In the genomic region with DNA sequence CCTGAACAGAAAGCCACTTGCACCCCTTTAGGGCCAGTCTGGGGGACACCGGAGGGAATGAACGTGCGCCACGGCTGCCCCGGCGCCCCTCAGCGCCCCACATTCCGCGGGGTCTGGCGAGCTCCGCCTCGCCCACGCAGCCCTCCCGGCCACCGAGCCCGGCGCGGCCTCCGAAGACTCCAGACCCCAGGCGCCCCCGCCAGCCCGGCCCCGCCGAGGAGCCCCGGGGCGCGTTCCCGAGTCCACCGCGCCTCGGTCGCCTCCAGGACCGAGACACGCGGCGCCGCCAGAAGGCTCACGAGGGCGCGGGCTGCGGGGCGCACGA, we compare ENCODE assay signal across 9 cellular contexts. TPM values are rescaled to one million over a fixed set of nuclear protein-coding genes. Genes with fewer than 3 reads are reported as not detected.
DNase-seq lines count a peak whose midpoint lies in the region; ATAC-seq, FAIRE-seq and TF ChIP-seq lines count a peak whose summit lies in the region.
"Had no signal": no experiment of that assay in that cellular context is flagged by ENCODE, and none has a peak within 500 bp of the region (broad histone marks: within the 10 kb centered on the region; RNA-seq: fewer than 3 reads in every experiment).

No MANE protein-coding gene starts in this region.

- H3K27me3 ChIP-seq in ACC112 (ENCODE audit: insufficient read depth, low read length) (no peaks in the 10 kb centered on the region), MG63 (no peaks in the 10 kb centered on the region), endothelial cell of umbilical vein (ENCODE audit: control insufficient read depth in 2 of 2, insufficient read depth in 2 of 2, low read length in 2 of 2) (no peaks in the 10 kb centered on the region), neutrophil (no peaks in the 10 kb centered on the region)

- no TSS peak for BruUV-seq in endothelial cell of umbilical vein (replicated peaks; lab: Mats Ljungman, UMichigan)

- H3K4me3 ChIP-seq in ACC112 (ENCODE audit: low read depth, low read length) (peak overlapping the region; percentile 90), MG63 (peak overlapping the region; percentile 96), endothelial cell of umbilical vein (replicated peaks in 1 of 3; ENCODE audit: insufficient read depth in 1 of 3, low read depth in 1 of 3, low read length in 3 of 3) (peak overlapping the region; percentile 46 to 64 (median 60)), neutrophil (ENCODE audit: low read depth in 1 of 2, low read length in 1 of 2) (peak overlapping the region; percentile 82 to 92)

- DNase-seq in MG63, result no peak
- no peak for DNase-seq in endothelial cell of umbilical vein (ENCODE audit: low read depth, low spot score)
- DNase-seq in NAMALWA (ENCODE audit: low spot score), result no peak
- DNase-seq in activated effector memory CD4-positive, alpha-beta T cell treated with Interleukin-2 at 50 U/mL for 16 hours, result no peak
- no peak for DNase-seq in activated effector memory CD4-positive, alpha-beta T cell treated with anti-CD3 and anti-CD28 coated beads, Interleukin-2, amount 50 U/mL, for 16 hours

- no peak for FAIRE-seq in endothelial cell of umbilical vein (lab: Jason Lieb, UNC)

- H3K79me2 ChIP-seq in ACC112 (ENCODE audit: control insufficient read depth, insufficient read depth, low read length, unreplicated experiment) (peaks cover 59% of the 10 kb centered on the region), endothelial cell of umbilical vein (ENCODE audit: control insufficient read depth, insufficient read depth, low read length) (peaks cover 21% of the 10 kb centered on the region)

- no peaks in the 10 kb centered on the region for H4K20me1 ChIP-seq in endothelial cell of umbilical vein (replicated peaks; ENCODE audit: control insufficient read depth, extremely low read depth, insufficient read depth, low read length)

- TF ChIP-seq CTCF in endothelial cell of umbilical vein (IDR thresholded peaks at IDR 0.05; ENCODE audit: extremely low read depth in 1 of 2, insufficient read depth in 1 of 2, low read depth in 1 of 2, low read length in 2 of 2), result no peak
- TF ChIP-seq CTCF in neutrophil (IDR thresholded peaks at IDR 0.05), result no peak

- H3K9me3 ChIP-seq in MG63, result no peaks in the 10 kb centered on the region
- H3K9me3 ChIP-seq in endothelial cell of umbilical vein (replicated peaks; ENCODE audit: control insufficient read depth, insufficient read depth, low read length), result no peaks in the 10 kb centered on the region
- H3K9me3 ChIP-seq in neutrophil, result no peaks in the 10 kb centered on the region

- H2AFZ ChIP-seq in ACC112 (ENCODE audit: low read length, unreplicated experiment) (peak overlapping the region; percentile 30), endothelial cell of umbilical vein (ENCODE audit: low read depth, low read length) (peak overlapping the region; percentile 74)

- H3K4me1 ChIP-seq in ACC112 (ENCODE audit: control insufficient read depth, insufficient read depth, low read length, unreplicated experiment) (peaks cover 26% of the 10 kb centered on the region), endothelial cell of umbilical vein (ENCODE audit: control insufficient read depth, extremely low read depth, insufficient read depth, low read length) (peaks cover 5% of the 10 kb centered on the region), neutrophil (ENCODE audit: control insufficient read depth in 1 of 2, insufficient read depth in 1 of 2, low read depth in 1 of 2, low read length in 1 of 2) (peaks cover 49 to 55% of the 10 kb centered on the region in 2 experiments)

- dilution Hi-C loops in endothelial cell of umbilical vein (cut with MboI; ENCODE audit: extremely low pct_ligation_motif_present, low sequenced_read_pairs), result no loop called here

- ATAC-seq in GM19395 (IDR thresholded peaks at IDR 0.05; ENCODE audit: unreplicated experiment), result peak; percentile 20

- H3K27ac ChIP-seq in ACC112 (ENCODE audit: low read depth, low read length) (peak overlapping the region; percentile 79; the same call in 1 of the 2 replicates), endothelial cell of umbilical vein (ENCODE audit: insufficient read depth, low read depth, low read length) (peak overlapping the region; percentile 55), neutrophil (peak overlapping the region; percentile 86)

- intact Hi-C loops in endothelial cell of umbilical vein (cut with micrococcal nuclease), result loop anchor here (2.0 kb wide), 1 partner anchor 54 kb away; the partner anchor contains the start of gene UQCC4

- CTCF ChIA-PET in endothelial cell of umbilical vein (lab: Charles Lee), result no interaction called here

- H3K9ac ChIP-seq in endothelial cell of umbilical vein (replicated peaks; ENCODE audit: extremely low read depth, insufficient read depth, low read length), result peak overlapping the region; percentile 79

- no peak for TF ChIP-seq POLR2A in endothelial cell of umbilical vein (IDR thresholded peaks at IDR 0.05; ENCODE audit: low read depth, low read length)

- H3K4me2 ChIP-seq in endothelial cell of umbilical vein (ENCODE audit: insufficient read depth, low read length), result peak overlapping the region; percentile 94

- H3K36me3 ChIP-seq in ACC112 (ENCODE audit: insufficient read depth, low read length) (no peaks in the 10 kb centered on the region), MG63 (peaks cover 7% of the 10 kb centered on the region; the same call in 1 of the 2 replicates), endothelial cell of umbilical vein (ENCODE audit: control insufficient read depth in 2 of 2, extremely low read depth in 1 of 2, insufficient read depth in 2 of 2, low read length in 2 of 2) (no peaks in the 10 kb centered on the region), neutrophil (no peaks in the 10 kb centered on the region)

- no peaks in the 10 kb centered on the region for H3K9me1 ChIP-seq in endothelial cell of umbilical vein (replicated peaks; ENCODE audit: control insufficient read depth, extremely low read depth, insufficient read depth, low read length)

- POLR2A ChIA-PET in endothelial cell of umbilical vein (lab: Charles Lee), result no interaction called here

TF ChIP-seq in endothelial cell of umbilical vein, 7 proteins besides CTCF, POLR2A, EP300 and RAD21 (continues in another document):
- no peak for TF ChIP-seq EZH2 (IDR thresholded peaks at IDR 0.05; ENCODE audit: borderline replicate concordance, low read depth, low read length, severe bottlenecking)
- no peak for TF ChIP-seq JUN (IDR thresholded peaks at IDR 0.05; ENCODE audit: borderline replicate concordance, insufficient read depth, insufficient read length, low read depth)

RNA-seq across cellular contexts. Expression of gene CLCN7, which starts 0.4 kb away (rescaled TPM):
- total RNA-seq in MG63 (2014; rRNA removed; shearing (Covaris generic); ENCODE audit: low replicate concordance), result 32.7 and 115 TPM in 2 replicates
- total RNA-seq in endothelial cell of umbilical vein, result 89.8 and 94.9 TPM in 2 replicates
- polyA plus RNA-seq in endothelial cell of umbilical vein, result 59.8 and 76.1 TPM in 2 replicates
- polyA plus RNA-seq in endothelial cell of umbilical vein (2011; cell fraction: cytosol; rRNA removed), result 32.8 and 46.6 TPM in 2 replicates
- 214 and 337 TPM in 2 replicates for polyA plus RNA-seq in endothelial cell of umbilical vein (2011; cell fraction: nucleus; rRNA removed)
- 71.9 and 88.4 TPM in 2 replicates for polyA plus RNA-seq in endothelial cell of umbilical vein (2012)
- 52.1 and 73.9 TPM in 2 replicates for polyA minus RNA-seq in endothelial cell of umbilical vein
- 26.7 TPM for polyA minus RNA-seq in endothelial cell of umbilical vein (2011; cell fraction: cytosol; rRNA and poly(A)+ RNA removed)
- 52.9 and 94.4 TPM in 2 replicates for polyA minus RNA-seq in endothelial cell of umbilical vein (2011; cell fraction: nucleus; rRNA and poly(A)+ RNA removed)

RNA-seq across cellular contexts. Expression of gene PTX4, which starts 14.3 kb away (rescaled TPM):
- total RNA-seq in MG63 (2014; rRNA removed; shearing (Covaris generic); ENCODE audit: low replicate concordance), result not detected in 2 replicates
- 0.31 TPM in 1 of 2 replicates, not detected in the other for total RNA-seq in endothelial cell of umbilical vein
- not detected in 2 replicates for polyA plus RNA-seq in endothelial cell of umbilical vein
- not detected in 2 replicates for polyA plus RNA-seq in endothelial cell of umbilical vein (2011; cell fraction: cytosol; rRNA removed)
- not detected in 2 replicates for polyA plus RNA-seq in endothelial cell of umbilical vein (2011; cell fraction: nucleus; rRNA removed)
- polyA plus RNA-seq in endothelial cell of umbilical vein (2012), result not detected in 2 replicates
- polyA minus RNA-seq in endothelial cell of umbilical vein, result not detected in 2 replicates
- polyA minus RNA-seq in endothelial cell of umbilical vein (2011; cell fraction: cytosol; rRNA and poly(A)+ RNA removed), result not detected
- polyA minus RNA-seq in endothelial cell of umbilical vein (2011; cell fraction: nucleus; rRNA and poly(A)+ RNA removed), result not detected in 2 replicates
- total RNA-seq: myocyte had no signal

RNA-seq across cellular contexts. Expression of gene TELO2, which starts 18.7 kb away (rescaled TPM):
- 21.2 and 48.7 TPM in 2 replicates for total RNA-seq in MG63 (2014; rRNA removed; shearing (Covaris generic); ENCODE audit: low replicate concordance)
- 60.5 and 61.6 TPM in 2 replicates for total RNA-seq in endothelial cell of umbilical vein
- polyA plus RNA-seq in endothelial cell of umbilical vein, result 30.7 and 32.8 TPM in 2 replicates
- polyA plus RNA-seq in endothelial cell of umbilical vein (2011; cell fraction: cytosol; rRNA removed), result 14.5 and 21.1 TPM in 2 replicates
- 124 and 125 TPM in 2 replicates for polyA plus RNA-seq in endothelial cell of umbilical vein (2011; cell fraction: nucleus; rRNA removed)
- 25.5 and 32.2 TPM in 2 replicates for polyA plus RNA-seq in endothelial cell of umbilical vein (2012)
- polyA minus RNA-seq in endothelial cell of umbilical vein, result 9.7 and 17.8 TPM in 2 replicates
- polyA minus RNA-seq in endothelial cell of umbilical vein (2011; cell fraction: cytosol; rRNA and poly(A)+ RNA removed), result 16.3 TPM
- 21.6 and 26.8 TPM in 2 replicates for polyA minus RNA-seq in endothelial cell of umbilical vein (2011; cell fraction: nucleus; rRNA and poly(A)+ RNA removed)

RNA-seq across cellular contexts. Expression of gene CCDC154, which starts 30.1 kb away (rescaled TPM):
- total RNA-seq in MG63 (2014; rRNA removed; shearing (Covaris generic); ENCODE audit: low replicate concordance), result 2.9 and 5.6 TPM in 2 replicates
- 0.25 and 0.75 TPM in 2 replicates for total RNA-seq in endothelial cell of umbilical vein
- polyA plus RNA-seq in endothelial cell of umbilical vein, result 0.13 and 0.65 TPM in 2 replicates
- polyA plus RNA-seq in endothelial cell of umbilical vein (2011; cell fraction: cytosol; rRNA removed), result 0.13 TPM in 1 of 2 replicates, not detected in the other
- polyA plus RNA-seq in endothelial cell of umbilical vein (2011; cell fraction: nucleus; rRNA removed), result 1.7 and 2.5 TPM in 2 replicates
- 0.32 and 1.7 TPM in 2 replicates for polyA plus RNA-seq in endothelial cell of umbilical vein (2012)
- polyA minus RNA-seq in endothelial cell of umbilical vein, result 1.4 TPM in 1 of 2 replicates, not detected in the other
- polyA minus RNA-seq in endothelial cell of umbilical vein (2011; cell fraction: cytosol; rRNA and poly(A)+ RNA removed), result not detected
- polyA minus RNA-seq in endothelial cell of umbilical vein (2011; cell fraction: nucleus; rRNA and poly(A)+ RNA removed), result 0.82 TPM in 1 of 2 replicates, not detected in the other

RNA-seq across cellular contexts. Expression of gene PERCC1, which starts 43.6 kb away (rescaled TPM):
- not detected in 2 replicates for total RNA-seq in MG63 (2014; rRNA removed; shearing (Covaris generic); ENCODE audit: low replicate concordance)
- total RNA-seq in endothelial cell of umbilical vein, result not detected in 2 replicates
- not detected in 2 replicates for polyA plus RNA-seq in endothelial cell of umbilical vein
- not detected in 2 replicates for polyA plus RNA-seq in endothelial cell of umbilical vein (2011; cell fraction: cytosol; rRNA removed)
- polyA plus RNA-seq in endothelial cell of umbilical vein (2011; cell fraction: nucleus; rRNA removed), result not detected in 2 replicates
- not detected in 2 replicates for polyA plus RNA-seq in endothelial cell of umbilical vein (2012)
- polyA minus RNA-seq in endothelial cell of umbilical vein, result not detected in 2 replicates
- polyA minus RNA-seq in endothelial cell of umbilical vein (2011; cell fraction: cytosol; rRNA and poly(A)+ RNA removed), result not detected
- polyA minus RNA-seq in endothelial cell of umbilical vein (2011; cell fraction: nucleus; rRNA and poly(A)+ RNA removed), result not detected in 2 replicates
- total RNA-seq: myocyte had no signal
